Comparison of ENCODE assay signal across 21 cellular contexts in the genomic region with DNA sequence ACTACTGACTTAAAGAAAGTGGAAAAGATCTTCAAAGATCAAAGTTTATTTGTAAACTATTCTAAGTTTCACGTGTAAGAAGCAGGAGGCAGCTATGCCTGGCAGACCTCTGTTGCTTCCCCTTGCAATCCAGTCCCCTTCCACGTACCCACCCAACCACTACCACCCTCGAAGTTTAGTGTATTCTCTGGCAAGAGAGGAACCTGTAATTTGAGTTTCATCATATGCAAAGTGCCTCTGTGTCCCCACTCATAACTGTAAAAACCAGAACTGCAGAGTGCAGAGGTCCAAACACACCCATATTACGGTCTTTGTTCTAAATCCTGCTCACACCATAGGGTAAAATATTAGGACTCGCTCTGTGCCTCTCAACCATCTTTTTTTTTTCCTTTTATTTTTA.
"Had no signal": no experiment of that assay in that cellular context is flagged by ENCODE, and none has a peak within 500 bp of the region (broad histone marks: within the 10 kb centered on the region; RNA-seq: fewer than 3 reads in every experiment).

No MANE protein-coding gene starts in this region.

- H3K4me1 Mint-ChIP-seq: activated naive CD4-positive, alpha-beta T cell treated with anti-CD3 and anti-CD28 coated beads, Interleukin-2, amount 50 U/mL, for 24 hours; neural progenitor cell had no signal

- H3K27ac ChIP-seq: adrenal gland, gastroesophageal sphincter, neural progenitor cell, ovary, psoas muscle had no signal

- H3K9ac ChIP-seq: neural progenitor cell had no signal

- DNase-seq: activated CD4-positive, alpha-beta T cell treated with anti-CD3 and anti-CD28 coated beads, Interleukin-2, amount 50 U/mL, for 1 hour; activated CD4-positive, CD25-positive, alpha-beta regulatory T cell treated with anti-CD3 and anti-CD28 coated beads, Interleukin-2, amount 50 U/mL, for 72 hours; activated CD8-positive, alpha-beta memory T cell treated with anti-CD3 and anti-CD28 coated beads, Interleukin-2, amount 50 U/mL, for 4 hours; activated effector memory CD4-positive, alpha-beta T cell treated with anti-CD3 and anti-CD28 coated beads, Interleukin-2, amount 50 U/mL, for 16 hours; activated T-cell treated with anti-CD3 and anti-CD28 coated beads, Interleukin-2, amount 50 U/mL, for 4 hours; adrenal gland; cerebellar nuclear complex; cortex of kidney; effector CD4-positive, alpha-beta T cell; left ventricle myocardium superior; mucosa of descending colon; naive thymus-derived CD4-positive, alpha-beta T cell; ovary; psoas muscle; right cardiac atrium; stomach; trophoblast cell had no signal

- H3K4me1 ChIP-seq: adrenal gland, gastroesophageal sphincter, neural progenitor cell had no signal

- H3K36me3 Mint-ChIP-seq: activated naive CD4-positive, alpha-beta T cell treated with anti-CD3 and anti-CD28 coated beads, Interleukin-2, amount 50 U/mL, for 24 hours; neural progenitor cell had no signal

- H3K4me2 ChIP-seq: neural progenitor cell had no signal

- H3K9me3 ChIP-seq: mucosa of descending colon, ovary, psoas muscle, stomach had no signal

- H3K4me3 ChIP-seq: adrenal gland, gastroesophageal sphincter, mucosa of descending colon, neural progenitor cell, ovary, psoas muscle, stomach had no signal

- H2AFZ ChIP-seq: neural progenitor cell had no signal

- H3K27me3 ChIP-seq: adrenal gland, gastroesophageal sphincter, neural progenitor cell, ovary, stomach had no signal

- H3K36me3 ChIP-seq: adrenal gland, neural progenitor cell, ovary had no signal

- H3K27ac Mint-ChIP-seq: activated naive CD4-positive, alpha-beta T cell treated with anti-CD3 and anti-CD28 coated beads, Interleukin-2, amount 50 U/mL, for 24 hours; neural progenitor cell; T-helper 1 cell treated with Interleukin-12 subunit alpha and Interleukin-12 subunit beta and Interleukin-4 antibody, amounts not matched to agents 30 μg/mL and 1 μg/mL, for 36 hours had no signal

- ATAC-seq: activated T-cell treated with anti-CD3 and anti-CD28 coated beads, Interleukin-2, amount 50 U/mL, for 4 hours; gastroesophageal sphincter; left ventricle myocardium superior; mucosa of descending colon; naive thymus-derived CD4-positive, alpha-beta T cell; psoas muscle; right cardiac atrium had no signal

- H3K4me3 Mint-ChIP-seq: activated naive CD4-positive, alpha-beta T cell treated with anti-CD3 and anti-CD28 coated beads, Interleukin-2, amount 50 U/mL, for 24 hours; activated T-cell treated with anti-CD3 and anti-CD28 coated beads, Interleukin-2, amount 50 U/mL, for 4 hours; naive thymus-derived CD4-positive, alpha-beta T cell; neural progenitor cell; T-helper 1 cell treated with Interleukin-12 subunit alpha and Interleukin-12 subunit beta and Interleukin-4 antibody, amounts not matched to agents 30 μg/mL and 1 μg/mL, for 36 hours had no signal

- H3K9me3 Mint-ChIP-seq: activated naive CD4-positive, alpha-beta T cell treated with anti-CD3 and anti-CD28 coated beads, Interleukin-2, amount 50 U/mL, for 24 hours; activated T-cell treated with anti-CD3 and anti-CD28 coated beads, Interleukin-2, amount 50 U/mL, for 4 hours; T-helper 1 cell treated with Interleukin-12 subunit alpha and Interleukin-12 subunit beta and Interleukin-4 antibody, amounts not matched to agents 30 μg/mL and 1 μg/mL, for 36 hours had no signal
